ENCODE assay signal across 8 cellular contexts in the genomic region with DNA sequence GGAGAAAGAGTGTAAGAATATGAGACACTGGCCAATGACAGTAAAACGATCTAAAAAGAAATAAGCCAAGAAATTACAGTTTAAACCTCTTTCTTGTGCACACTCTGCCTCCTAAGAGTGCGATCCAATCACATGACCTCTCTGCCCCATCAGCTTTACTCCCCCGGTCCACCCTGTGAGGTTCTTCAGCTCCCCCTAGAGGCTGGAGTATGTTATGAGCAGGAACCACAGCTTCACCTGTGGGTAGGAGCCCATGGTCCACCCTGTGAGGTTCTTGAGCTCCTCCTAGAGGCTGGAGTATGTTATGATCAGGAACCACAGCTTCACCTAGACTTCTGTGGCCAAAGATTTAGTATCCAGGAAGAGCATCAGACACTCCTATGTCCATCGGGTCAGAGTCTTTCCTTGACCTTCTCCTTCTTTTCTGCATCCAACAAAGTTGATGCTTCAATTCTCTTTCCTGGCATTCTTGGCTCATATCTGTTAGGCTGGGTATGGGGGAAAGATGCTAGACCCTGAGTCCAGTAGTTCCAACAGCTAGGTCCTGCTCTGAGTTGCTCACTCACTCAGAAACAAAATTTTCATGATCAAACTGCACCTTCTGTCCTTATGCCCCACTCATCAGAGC.
DNase-seq lines count a peak whose midpoint lies in the region; ATAC-seq, FAIRE-seq and TF ChIP-seq lines count a peak whose summit lies in the region.

No MANE protein-coding gene starts in this region.

- no peaks in the 10 kb centered on the region for H3K36me3 Mint-ChIP-seq in stimulated activated memory B cell treated with anti-CD40 and anti-IgM and Interleukin-4, amounts not matched to agents 10 μg/mL and 1 μg/mL and 100 μg/mL, for 72 hours

- H3K9me3 Mint-ChIP-seq in stimulated activated memory B cell treated with anti-CD40 and anti-IgM and Interleukin-4, amounts not matched to agents 10 μg/mL and 1 μg/mL and 100 μg/mL, for 72 hours: no peaks in the 10 kb centered on the region

- H3K27ac Mint-ChIP-seq in stimulated activated memory B cell treated with anti-CD40 and anti-IgM and Interleukin-4, amounts not matched to agents 10 μg/mL and 1 μg/mL and 100 μg/mL, for 72 hours: no peak overlapping the region

- no peaks in the 10 kb centered on the region for H3K27me3 ChIP-seq in bronchial epithelial cell (ENCODE audit: control insufficient read depth, insufficient read depth, low read length)
- H3K27me3 ChIP-seq in left lung: peaks cover 0 to 11% of the 10 kb centered on the region in 2 donors

- DNase-seq in AG10803 (ENCODE audit: low read depth): peak; percentile 73
- DNase-seq in GM18507 (ENCODE audit: extremely low spot score, insufficient read length, low read depth): peak; percentile 76
- DNase-seq in NCI-H1092 treated with DMSO at 0.1 percent for 48 hours (lab: John Stamatoyannopoulos, UW): peak; percentile 59
- DNase-seq in SIG-M5 treated with dmso at 0.1 percent for 504 hours (lab: John Stamatoyannopoulos, UW; ENCODE audit: unreplicated experiment): peak; percentile 86
- DNase-seq in bronchial epithelial cell (ENCODE audit: low read depth): peak; percentile 78
- peak in 1 of 2 donors; percentile 51 for DNase-seq in left lung

- H3K4me3 ChIP-seq in AG10803 (ENCODE audit: low read length): no peak overlapping the region
- H3K4me3 ChIP-seq in bronchial epithelial cell (ENCODE audit: low read depth, low read length): no peak overlapping the region
- no peak overlapping the region for H3K4me3 ChIP-seq in left lung

- H3K27ac ChIP-seq in left lung: no peak overlapping the region

- H3K27me3 Mint-ChIP-seq in stimulated activated memory B cell treated with anti-CD40 and anti-IgM and Interleukin-4, amounts not matched to agents 10 μg/mL and 1 μg/mL and 100 μg/mL, for 72 hours: peaks cover 24% of the 10 kb centered on the region

- no peak overlapping the region for H3K4me3 Mint-ChIP-seq in stimulated activated memory B cell treated with anti-CD40 and anti-IgM and Interleukin-4, amounts not matched to agents 10 μg/mL and 1 μg/mL and 100 μg/mL, for 72 hours

- no peaks in the 10 kb centered on the region for H3K4me1 ChIP-seq in left lung

- intact Hi-C loops in left lung (cut with DNase I): no loop called here

- H3K9me3 ChIP-seq in left lung: no peaks in the 10 kb centered on the region

- no peaks in the 10 kb centered on the region for H3K4me1 Mint-ChIP-seq in stimulated activated memory B cell treated with anti-CD40 and anti-IgM and Interleukin-4, amounts not matched to agents 10 μg/mL and 1 μg/mL and 100 μg/mL, for 72 hours

- ATAC-seq in HG02840 (IDR thresholded peaks at IDR 0.05; ENCODE audit: low FRiP score, unreplicated experiment) (peak; percentile 94), left lung (peak; percentile 100)
- peak; percentile 74 for ATAC-seq in stimulated activated memory B cell treated with anti-CD40 and anti-IgM and Interleukin-4, amounts not matched to agents 10 μg/mL and 1 μg/mL and 100 μg/mL, for 72 hours

- H3K36me3 ChIP-seq in bronchial epithelial cell (ENCODE audit: control insufficient read depth, insufficient read depth, low read length): no peaks in the 10 kb centered on the region
- H3K36me3 ChIP-seq in left lung: no peaks in the 10 kb centered on the region

- TF ChIP-seq CTCF in AG10803 (conservative IDR thresholded peaks at IDR 0.05; ENCODE audit: low read length) (peak; percentile 89), bronchial epithelial cell (IDR thresholded peaks at IDR 0.05; ENCODE audit: insufficient read depth, low read length, severe bottlenecking) (peak; percentile 82), left lung (IDR thresholded peaks at IDR 0.05) (peak; percentile 67 to 81)

- FAIRE-seq in GM18507 (lab: Jason Lieb, UNC): peak; percentile 94
- peak; percentile 95 for FAIRE-seq in bronchial epithelial cell (lab: Jason Lieb, UNC)
